Comparison of ENCODE assay signal across 16 cellular contexts in genomic region chr10:129755075-129756020, GRCh38.
A peak's percentile ranks its signal among the peaks of the same experiment; 100 is the strongest.
DNase-seq lines count a peak whose midpoint lies in the region; ATAC-seq and TF ChIP-seq lines count a peak whose summit lies in the region.
"Had no signal": no experiment of that assay in that cellular context is flagged by ENCODE, and none has a peak within 500 bp of the region (broad histone marks: within the 10 kb centered on the region; RNA-seq: fewer than 3 reads in every experiment).

No MANE protein-coding gene starts in this region.

- no peak for TF ChIP-seq POLR2A in Peyer's patch (IDR thresholded peaks at IDR 0.05)

- TF ChIP-seq CTCF in Peyer's patch (IDR thresholded peaks at IDR 0.05) (no peak), left lung (IDR thresholded peaks at IDR 0.05) (no peak)

- DNase-seq in activated CD8-positive, alpha-beta memory T cell treated with anti-CD3 and anti-CD28 coated beads for 24 hours: peak; percentile 32
- DNase-seq in activated CD8-positive, alpha-beta memory T cell treated with anti-CD3 and anti-CD28 coated beads, Interleukin-2, amount 50 U/mL, for 48 hours: no peak
- peak; percentile 7 to 32 (median 28) for DNase-seq in Peyer's patch
- peak; percentile 23 to 55 for DNase-seq in left lung
- DNase-seq in sciatic nerve (ENCODE audit: low spot score): peak; percentile 33
- DNase-seq in substantia nigra (lab: John Stamatoyannopoulos, UW): no peak
- DNase-seq: brain microvascular endothelial cell, KBM-7, left ventricle myocardium inferior, T-helper 9 cell had no signal

- H3K36me3 ChIP-seq in Peyer's patch: peaks cover 0 to 11% (median 0%) of the 10 kb centered on the region in 3 donors
- H3K36me3 ChIP-seq in left lung: peaks cover 0 to 12% of the 10 kb centered on the region in 2 donors
- H3K36me3 ChIP-seq: adrenal gland, brain microvascular endothelial cell had no signal

- intact Hi-C loops in left lung (cut with DNase I) (no loop called here), sciatic nerve (cut with DNase I) (loop anchor here (5.0 kb wide), 1 partner anchor 1167 kb away; no protein-coding TSS in a partner anchor)

- H3K4me3 ChIP-seq in Peyer's patch (no peak overlapping the region), left lung (no peak overlapping the region)
- H3K4me3 ChIP-seq: A549, adrenal gland, left ventricle myocardium inferior had no signal

- H3K4me1 ChIP-seq in Peyer's patch: no peaks in the 10 kb centered on the region
- H3K4me1 ChIP-seq in left lung: peaks cover 0 to 7% of the 10 kb centered on the region in 2 donors
- H3K4me1 ChIP-seq: A549, adrenal gland had no signal

- H3K27ac ChIP-seq in Peyer's patch (no peak overlapping the region), left lung (no peak overlapping the region), substantia nigra (ENCODE audit: low read depth, low read length, poor library complexity, severe bottlenecking) (no peak overlapping the region)
- H3K27ac ChIP-seq: A549, adrenal gland, brain microvascular endothelial cell, left ventricle myocardium inferior, RWPE1 had no signal

- no peak for ATAC-seq in left lung
- no peak for ATAC-seq in sciatic nerve
- no peak for ATAC-seq in HG03565 (IDR thresholded peaks at IDR 0.05; ENCODE audit: unreplicated experiment)
- no peak for ATAC-seq in GM18909 (IDR thresholded peaks at IDR 0.05; ENCODE audit: poor library complexity, unreplicated experiment)
- ATAC-seq: A549, HCT116 had no signal

- H3K27me3 ChIP-seq in Peyer's patch: no peaks in the 10 kb centered on the region
- H3K27me3 ChIP-seq in left lung: no peaks in the 10 kb centered on the region
- H3K27me3 ChIP-seq: adrenal gland, brain microvascular endothelial cell had no signal

- peaks cover 0 to 3% (median 0%) of the 10 kb centered on the region in 4 donors for H3K9me3 ChIP-seq in Peyer's patch
- peaks cover 0 to 33% of the 10 kb centered on the region in 2 donors for H3K9me3 ChIP-seq in left lung

Comparison
In these comparisons a context has a peak if more than half of its experiments do, and no peak if none do; other contexts are left out.
1. DNase-seq: peak in activated CD8-positive, alpha-beta memory T cell treated with anti-CD3 and anti-CD28 coated beads for 24 hours (single experiment), Peyer's patch (3 of 3), left lung (2 of 2) and sciatic nerve (single experiment); none in activated CD8-positive, alpha-beta memory T cell treated with anti-CD3 and anti-CD28 coated beads, Interleukin-2, amount 50 U/mL, for 48 hours (single experiment) and substantia nigra (0 of 49).